8 cellular contexts compared by ENCODE assay signal in the genomic region with DNA sequence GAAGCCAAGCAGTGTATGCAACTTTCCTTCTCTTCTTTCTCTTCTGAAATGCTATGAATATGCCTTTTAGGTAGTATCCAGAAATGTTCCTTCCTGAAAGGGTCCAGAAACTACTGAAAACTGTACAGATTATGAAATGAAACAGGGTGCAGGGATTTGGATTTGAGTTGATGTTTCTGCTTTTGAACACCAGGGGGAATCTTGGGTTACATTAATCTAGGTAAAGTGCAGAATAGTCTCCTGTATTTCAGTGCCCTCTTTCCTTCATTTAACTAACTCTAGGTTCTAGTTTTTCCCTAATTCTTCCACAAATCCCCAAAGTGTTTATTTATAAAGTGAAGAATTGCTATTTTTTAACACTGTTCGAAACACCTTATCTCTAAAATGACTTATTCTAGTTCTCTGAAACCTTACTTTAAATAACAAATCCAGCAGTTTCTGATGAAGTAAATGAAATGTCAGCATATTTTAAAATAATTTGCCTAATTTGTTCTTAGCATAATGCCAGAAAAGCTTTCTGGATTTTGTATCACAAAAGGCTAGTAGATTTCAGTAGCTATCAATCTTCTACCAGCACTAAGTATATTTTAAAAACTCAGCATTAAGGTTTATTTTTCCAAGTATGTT.
A peak's percentile ranks its signal among the peaks of the same experiment; 100 is the strongest.
DNase-seq lines count a peak whose midpoint lies in the region; ATAC-seq, FAIRE-seq and TF ChIP-seq lines count a peak whose summit lies in the region.
"Had no signal": no experiment of that assay in that cellular context is flagged by ENCODE, and none has a peak within 500 bp of the region (broad histone marks: within the 10 kb centered on the region; RNA-seq: fewer than 3 reads in every experiment).

No MANE protein-coding gene starts in this region.

- H3K36me3 ChIP-seq in HepG2 (replicated peaks in 1 of 2; ENCODE audit: control insufficient read depth in 1 of 2, insufficient read depth in 2 of 2, low read length in 2 of 2), result no peaks in the 10 kb centered on the region

- FAIRE-seq in GM18507 (lab: Jason Lieb, UNC) (peak; percentile 46), HepG2 (lab: Jason Lieb, UNC) (no peak)

- no peak for TF ChIP-seq POLR2A in HepG2 (IDR thresholded peaks at IDR 0.05; ENCODE audit: insufficient read depth in 1 of 2, low read depth in 2 of 2, low read length in 2 of 2)

- H3K27ac ChIP-seq in VCaP (no peak overlapping the region), HepG2 (ENCODE audit: extremely low read length, insufficient read depth, low read length) (no peak overlapping the region)

- intact Hi-C loops in HepG2 (cut with micrococcal nuclease; ENCODE audit: unreplicated experiment), result loop anchor here (2.0 kb wide), 1 partner anchor 584 kb away; no protein-coding TSS in a partner anchor

- no peak for TF ChIP-seq EP300 in HepG2 (IDR thresholded peaks at IDR 0.05; ENCODE audit: low read depth in 2 of 2, low read length in 2 of 2)
- TF ChIP-seq EP300 in HepG2 (CRISPR knock-in tag; IDR thresholded peaks at IDR 0.05; ENCODE audit: borderline replicate concordance), result no peak

- no peak overlapping the region for H2AFZ ChIP-seq in HepG2 (ENCODE audit: low read length)

- H3K4me1 ChIP-seq in HepG2 (ENCODE audit: insufficient read depth, low read length), result no peaks in the 10 kb centered on the region

- WGBS in HepG2 (ENCODE audit: low lambda C conversion rate), result 0% methylated on average over 1 of the region's 1 CpG

- no peaks in the 10 kb centered on the region for H3K27me3 ChIP-seq in HepG2 (ENCODE audit: control insufficient read depth in 1 of 2, insufficient read depth in 2 of 2, low read length in 2 of 2)

- H4K20me1 ChIP-seq in HepG2 (ENCODE audit: insufficient read depth, low read length), result no peaks in the 10 kb centered on the region

- no peaks in the 10 kb centered on the region for H3K27me3 Mint-ChIP-seq in activated T-cell treated with anti-CD3 and anti-CD28 coated beads, Interleukin-2, amount 50 U/mL, for 4 hours (ENCODE audit: low read depth)
- H3K27me3 Mint-ChIP-seq in naive thymus-derived CD8-positive, alpha-beta T cell, result peaks cover 0 to 4% (median 0%) of the 10 kb centered on the region in 5 donors

- in situ Hi-C loops in HepG2 (cut with HindIII; ENCODE audit: extremely low pct_ligation_motif_present, low pct_unique_long_range_greater_than_20kb), result no loop called here

- peak; percentile 9 for DNase-seq in GM18507 (ENCODE audit: extremely low spot score, insufficient read length, low read depth)
- peak; percentile 2 for DNase-seq in HepG2 (ENCODE audit: low spot score)
- no peak for DNase-seq in activated T-cell treated with anti-CD3 and anti-CD28 coated beads, Interleukin-2, amount 50 U/mL, for 4 hours
- DNase-seq in naive thymus-derived CD8-positive, alpha-beta T cell, result no peak

- CTCF ChIA-PET in HepG2 (lab: Yijun Ruan, JAX; ENCODE audit: low intra/inter-chr PET ratio, low total read pairs), result no interaction called here

- no peak for TF ChIP-seq RAD21 in HepG2 (CRISPR knock-in tag; IDR thresholded peaks at IDR 0.05)

- H3K4me3 ChIP-seq in HepG2 (replicated peaks in 1 of 3; ENCODE audit: insufficient read depth in 1 of 3, low read depth in 2 of 3, low read length in 3 of 3), result no peak overlapping the region
- H3K4me3 ChIP-seq: skin epidermis had no signal

- TF ChIP-seq CTCF in VCaP (conservative IDR thresholded peaks at IDR 0.05) (peak; percentile 75), HepG2 (CRISPR knock-in tag; IDR thresholded peaks at IDR 0.05) (peak; percentile 33)

- H3K4me3 Mint-ChIP-seq in activated T-cell treated with anti-CD3 and anti-CD28 coated beads, Interleukin-2, amount 50 U/mL, for 4 hours, result no peak overlapping the region
- no peak overlapping the region for H3K4me3 Mint-ChIP-seq in naive thymus-derived CD8-positive, alpha-beta T cell

- H3K9me3 ChIP-seq in HepG2 (ENCODE audit: low read length), result no peaks in the 10 kb centered on the region

- H3K9me3 Mint-ChIP-seq in activated T-cell treated with anti-CD3 and anti-CD28 coated beads, Interleukin-2, amount 50 U/mL, for 4 hours, result peaks cover 3% of the 10 kb centered on the region
- peaks cover 0 to 12% (median 2%) of the 10 kb centered on the region in 9 donors for H3K9me3 Mint-ChIP-seq in naive thymus-derived CD8-positive, alpha-beta T cell

- no peak overlapping the region for H3K9ac ChIP-seq in HepG2 (ENCODE audit: insufficient read depth, low read depth, low read length)

- ATAC-seq in HG03565 (IDR thresholded peaks at IDR 0.05; ENCODE audit: unreplicated experiment) (peak; percentile 71), HepG2 (peak; percentile 74), HG03095 (IDR thresholded peaks at IDR 0.05; ENCODE audit: unreplicated experiment) (no peak)
- no peak for ATAC-seq in activated T-cell treated with anti-CD3 and anti-CD28 coated beads, Interleukin-2, amount 50 U/mL, for 4 hours
- no peak for ATAC-seq in naive thymus-derived CD8-positive, alpha-beta T cell

- H3K27ac Mint-ChIP-seq in naive thymus-derived CD8-positive, alpha-beta T cell, result no peak overlapping the region

- H3K79me2 ChIP-seq in HepG2 (ENCODE audit: insufficient read depth, low read length), result no peaks in the 10 kb centered on the region

- H3K36me3 Mint-ChIP-seq in activated T-cell treated with anti-CD3 and anti-CD28 coated beads, Interleukin-2, amount 50 U/mL, for 4 hours (ENCODE audit: insufficient read depth), result no peaks in the 10 kb centered on the region
- no peaks in the 10 kb centered on the region for H3K36me3 Mint-ChIP-seq in naive thymus-derived CD8-positive, alpha-beta T cell

- no TSS peak for BruUV-seq in HepG2 (replicated peaks; lab: Mats Ljungman, UMichigan)

- POLR2A ChIA-PET in HepG2 (lab: Yijun Ruan, JAX), result no interaction called here
- POLR2A ChIA-PET in naive thymus-derived CD8-positive, alpha-beta T cell (lab: Charles Lee), result no interaction called here

- H3K4me1 Mint-ChIP-seq in activated T-cell treated with anti-CD3 and anti-CD28 coated beads, Interleukin-2, amount 50 U/mL, for 4 hours (ENCODE audit: low read depth), result no peaks in the 10 kb centered on the region
- H3K4me1 Mint-ChIP-seq in naive thymus-derived CD8-positive, alpha-beta T cell, result no peaks in the 10 kb centered on the region

- no peak overlapping the region for H3K4me2 ChIP-seq in HepG2 (ENCODE audit: low read depth, low read length)

TF ChIP-seq in HepG2, 621 proteins besides CTCF, POLR2A, EP300 and RAD21:
- TF ChIP-seq MAFF (IDR thresholded peaks at IDR 0.05; ENCODE audit: low read depth, low read length), result peak; percentile 90
- peak; percentile 12; the same call in 1 of the 2 replicates for TF ChIP-seq STAG1 (CRISPR knock-in tag; IDR thresholded peaks at IDR 0.05)
- TF ChIP-seq MAFK (conservative IDR thresholded peaks at IDR 0.05 in 1 of 2, IDR thresholded peaks at IDR 0.05 in 1 of 2; ENCODE audit: low read length in 2 of 2), result peak; percentile 81 to 90
- TF ChIP-seq GZF1 (CRISPR knock-in tag; IDR thresholded peaks at IDR 0.05), result no peak
- no peak for TF ChIP-seq PATZ1 (CRISPR knock-in tag; IDR thresholded peaks at IDR 0.05)

Comparison
In these comparisons a context has a peak if more than half of its experiments do, and no peak if none do; other contexts are left out.
1. DNase-seq: peak in GM18507 (single experiment) and HepG2 (single experiment); none in activated T-cell treated with anti-CD3 and anti-CD28 coated beads, Interleukin-2, amount 50 U/mL, for 4 hours (single experiment) and naive thymus-derived CD8-positive, alpha-beta T cell (0 of 10).
2. ATAC-seq: peak in HG03565 (single experiment) and HepG2 (single experiment); none in activated T-cell treated with anti-CD3 and anti-CD28 coated beads, Interleukin-2, amount 50 U/mL, for 4 hours (0 of 2), naive thymus-derived CD8-positive, alpha-beta T cell (0 of 2) and HG03095 (single experiment).